Comparison of ENCODE assay signal across 23 cellular contexts in the genomic region with DNA sequence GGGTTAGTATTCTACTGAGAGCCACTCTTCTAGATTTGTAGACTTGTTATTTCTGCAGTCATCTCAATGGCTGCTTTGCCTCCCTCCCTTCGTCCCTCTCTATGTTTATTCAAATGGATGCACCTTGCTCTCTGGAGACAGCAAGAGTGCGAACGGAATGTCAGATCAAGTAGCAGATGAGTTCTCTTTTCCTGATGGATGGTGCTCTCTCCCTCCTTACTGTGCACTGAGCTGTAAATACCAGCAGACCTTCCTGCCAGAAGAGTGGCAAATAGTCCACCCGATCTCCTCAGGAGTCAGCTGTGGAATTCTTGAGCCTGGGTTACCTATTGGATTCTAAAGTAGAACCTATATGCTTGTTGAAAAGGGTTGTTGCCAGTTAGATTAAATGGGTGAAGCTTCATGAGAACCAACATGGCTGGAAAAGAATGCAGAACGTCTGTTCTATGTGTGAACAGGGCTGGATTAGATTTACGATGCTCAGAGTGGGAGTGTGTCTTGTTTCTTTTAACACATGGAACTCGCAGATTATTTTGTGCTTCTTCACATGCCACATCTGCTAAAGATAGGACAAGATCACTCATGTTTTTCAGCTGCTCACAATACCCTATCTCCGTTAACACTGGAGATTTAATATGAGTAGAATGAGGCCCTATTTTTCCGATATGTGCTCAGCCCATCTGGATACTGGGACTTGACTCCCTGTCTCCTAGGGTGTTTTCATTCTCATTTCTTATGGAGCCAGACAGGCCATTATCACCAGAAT. TPM values are rescaled to one million over a fixed set of nuclear protein-coding genes. Genes with fewer than 3 reads are reported as not detected.
DNase-seq lines count a peak whose midpoint lies in the region; ATAC-seq and TF ChIP-seq lines count a peak whose summit lies in the region.
"Had no signal": no experiment of that assay in that cellular context is flagged by ENCODE, and none has a peak within 500 bp of the region (broad histone marks: within the 10 kb centered on the region; RNA-seq: fewer than 3 reads in every experiment).

No MANE protein-coding gene starts in this region.

- no peak overlapping the region for H3K27ac ChIP-seq in endodermal cell (ENCODE audit: low read depth, low read length)
- H3K27ac ChIP-seq in substantia nigra (ENCODE audit: low read depth, low read length, poor library complexity, severe bottlenecking) = peak overlapping the region; percentile 59
- H3K27ac ChIP-seq: BLaER1 treated with 17β-estradiol and CSF1 and Interleukin-3, amounts not matched to agents 10 nM and 100 nM; body of pancreas; upper lobe of left lung had no signal

- no peak for TF ChIP-seq CTCF in endodermal cell (conservative IDR thresholded peaks at IDR 0.05)

- H3K36me3 Mint-ChIP-seq in activated T-cell treated with anti-CD3 and anti-CD28 coated beads, Interleukin-2, amount 50 U/mL, for 24 hours (ENCODE audit: low read depth) = no peaks in the 10 kb centered on the region
- no peaks in the 10 kb centered on the region for H3K36me3 Mint-ChIP-seq in endodermal cell (ENCODE audit: low read depth)

- no peaks in the 10 kb centered on the region for H3K36me3 ChIP-seq in endodermal cell (ENCODE audit: control insufficient read depth, insufficient read depth, low read length)
- H3K36me3 ChIP-seq: BLaER1 treated with 17β-estradiol and CSF1 and Interleukin-3, amounts not matched to agents 10 nM and 100 nM; upper lobe of left lung had no signal

- WGBS in endodermal cell (ENCODE audit: insufficient coverage in 1 of 2, insufficient read length in 1 of 2), 2 experiments = 83 to 84% methylated on average over 7 to 9 of the region's 9 CpGs

- H3K9me3 Mint-ChIP-seq in activated T-cell treated with anti-CD3 and anti-CD28 coated beads, Interleukin-2, amount 50 U/mL, for 24 hours = peaks cover 2% of the 10 kb centered on the region
- H3K9me3 Mint-ChIP-seq in endodermal cell = no peaks in the 10 kb centered on the region

- no peaks in the 10 kb centered on the region for H3K4me1 ChIP-seq in endodermal cell (ENCODE audit: control insufficient read depth, insufficient read depth, low read length)

- no peak overlapping the region for H3K4me3 Mint-ChIP-seq in activated T-cell treated with anti-CD3 and anti-CD28 coated beads, Interleukin-2, amount 50 U/mL, for 24 hours
- no peak overlapping the region for H3K4me3 Mint-ChIP-seq in endodermal cell

- peaks cover 51% of the 10 kb centered on the region for H3K27me3 Mint-ChIP-seq in activated T-cell treated with anti-CD3 and anti-CD28 coated beads, Interleukin-2, amount 50 U/mL, for 24 hours
- H3K27me3 Mint-ChIP-seq in endodermal cell (ENCODE audit: insufficient read depth) = peaks cover 19% of the 10 kb centered on the region

- DNase-seq in activated T-cell treated with anti-CD3 and anti-CD28 coated beads, Interleukin-2, amount 50 U/mL, for 24 hours = no peak
- no peak for DNase-seq in activated T-cell treated with anti-CD3 and anti-CD28 coated beads for 4 hours
- peak; percentile 34 for DNase-seq in NCI-H2171 (lab: John Stamatoyannopoulos, UW)
- peak; percentile 54 for DNase-seq in endodermal cell
- no peak for DNase-seq in substantia nigra (lab: John Stamatoyannopoulos, UW)
- no peak for DNase-seq in hypothalamus (lab: John Stamatoyannopoulos, UW)
- DNase-seq: ACHN; activated CD8-positive, alpha-beta memory T cell treated with anti-CD3 and anti-CD28 coated beads for 24 hours; body of pancreas; Calu3; effector memory CD4-positive, alpha-beta T cell; EL; KBM-7; mesendoderm; NCI-H146; NCI-H748 treated with DMSO at 0.1 percent for 48 hours; stimulated activated CD4-positive, alpha-beta T cell treated with anti-CD3 and anti-CD28 coated beads, Interleukin-4, amount 100 ng/mL, for 24 hours; upper lobe of left lung had no signal

- H3K9ac ChIP-seq in endodermal cell (ENCODE audit: extremely low read depth, low read length, poor library complexity, severe bottlenecking) = no peak overlapping the region
- H3K9ac ChIP-seq: BLaER1 treated with 17β-estradiol and CSF1 and Interleukin-3, amounts not matched to agents 10 nM and 100 nM had no signal

- H3K9me3 ChIP-seq in endodermal cell (ENCODE audit: control insufficient read depth, low read length) = no peaks in the 10 kb centered on the region
- H3K9me3 ChIP-seq: BLaER1 treated with 17β-estradiol and CSF1 and Interleukin-3, amounts not matched to agents 10 nM and 100 nM; body of pancreas; upper lobe of left lung had no signal

- peaks cover 17% of the 10 kb centered on the region for H3K27me3 ChIP-seq in endodermal cell (ENCODE audit: control insufficient read depth, insufficient read depth, low read length, poor library complexity, severe bottlenecking)

- H3K4me3 ChIP-seq in endodermal cell (ENCODE audit: low read length) = no peak overlapping the region
- H3K4me3 ChIP-seq: BLaER1 treated with 17β-estradiol and CSF1 and Interleukin-3, amounts not matched to agents 10 nM and 100 nM; body of pancreas; upper lobe of left lung had no signal

- H3K27ac Mint-ChIP-seq in activated T-cell treated with anti-CD3 and anti-CD28 coated beads, Interleukin-2, amount 50 U/mL, for 24 hours = peak overlapping the region; percentile 86
- H3K27ac Mint-ChIP-seq in endodermal cell = no peak overlapping the region

- ATAC-seq in HG02938 (IDR thresholded peaks at IDR 0.05; ENCODE audit: unreplicated experiment) = no peak
- ATAC-seq in GM18870 (IDR thresholded peaks at IDR 0.05; ENCODE audit: unreplicated experiment) = no peak
- ATAC-seq: body of pancreas had no signal

- peaks cover 21% of the 10 kb centered on the region for H3K4me1 Mint-ChIP-seq in activated T-cell treated with anti-CD3 and anti-CD28 coated beads, Interleukin-2, amount 50 U/mL, for 24 hours (ENCODE audit: low read depth)
- peaks cover 13% of the 10 kb centered on the region for H3K4me1 Mint-ChIP-seq in endodermal cell

RNA-seq across cellular contexts. Expression of a gene that starts 6.1 kb away (rescaled TPM):
- total RNA-seq in endodermal cell = 1 to 10 TPM; 2.7 to 7.1 TPM
- 7.8 TPM for polyA plus RNA-seq in endodermal cell (2013, experiment 1 of 2)
- 6.5 TPM for polyA plus RNA-seq in endodermal cell (2013, experiment 2 of 2)
- total RNA-seq: Calu3, OCI-LY7, osteoblast had no signal

Comparison
In these comparisons a context has a peak if more than half of its experiments do, and no peak if none do; other contexts are left out.
1. DNase-seq: peak in NCI-H2171 (single experiment) and endodermal cell (single experiment); none in activated T-cell treated with anti-CD3 and anti-CD28 coated beads, Interleukin-2, amount 50 U/mL, for 24 hours (single experiment), activated T-cell treated with anti-CD3 and anti-CD28 coated beads for 4 hours (single experiment), substantia nigra (0 of 49) and hypothalamus (0 of 51).